Comparison of ENCODE assay signal across 1 cellular context in genomic region chr19:32543107-32543900, GRCh38.
A peak's percentile ranks its signal among the peaks of the same experiment; 100 is the strongest.
TF ChIP-seq lines count a peak whose summit lies in the region.

No MANE protein-coding gene starts in this region.

TF ChIP-seq in K562, 482 proteins besides CTCF, POLR2A, EP300 and RAD21 (continued from another document):
- TF ChIP-seq HMBOX1 (IDR thresholded peaks at IDR 0.05) (peak; percentile 47; the same call in 1 of the 2 replicates), HES1 (IDR thresholded peaks at IDR 0.05; ENCODE audit: low read depth) (0 out of 2 replicates have a peak, but pooled peaks have one; percentile 45), MEIS2 (IDR thresholded peaks at IDR 0.05; ENCODE audit: partially characterized antibody) (peak; percentile 51), KDM2B (CRISPR knock-in tag; IDR thresholded peaks at IDR 0.05) (no peak)
